8 cellular contexts compared by ENCODE assay signal in genomic region chr9:110049699-110050450, GRCh38.
DNase-seq lines count a peak whose midpoint lies in the region; ATAC-seq and TF ChIP-seq lines count a peak whose summit lies in the region.

No MANE protein-coding gene starts in this region.

- no peak for TF ChIP-seq POLR2A in erythroblast (IDR thresholded peaks at IDR 0.05; ENCODE audit: low read length)

- H3K36me3 ChIP-seq in WERI-Rb-1: no peaks in the 10 kb centered on the region

- ATAC-seq in HG03354 (IDR thresholded peaks at IDR 0.05; ENCODE audit: poor library complexity, severe bottlenecking, unreplicated experiment): peak; percentile 27
- ATAC-seq in naive thymus-derived CD8-positive, alpha-beta T cell: no peak
- ATAC-seq in GM19467 (IDR thresholded peaks at IDR 0.05; ENCODE audit: unreplicated experiment): no peak

- H3K9me3 Mint-ChIP-seq in naive thymus-derived CD8-positive, alpha-beta T cell: no peaks in the 10 kb centered on the region

- no peak overlapping the region for H3K27ac ChIP-seq in WERI-Rb-1

- H3K4me1 Mint-ChIP-seq in naive thymus-derived CD8-positive, alpha-beta T cell: peaks cover 6 to 52% (median 25%) of the 10 kb centered on the region in 4 donors

- H3K4me3 ChIP-seq in GM12875 (ENCODE audit: low read depth, low read length) (peak overlapping the region; percentile 91), WERI-Rb-1 (ENCODE audit: low read depth, low read length) (peak overlapping the region; percentile 80)

- peaks cover 8% of the 10 kb centered on the region for H3K27me3 ChIP-seq in WERI-Rb-1 (ENCODE audit: insufficient read depth, low read depth, severe bottlenecking)

- H3K4me3 Mint-ChIP-seq in naive thymus-derived CD8-positive, alpha-beta T cell: peak overlapping the region; percentile 61 to 96 (median 78)

- H3K36me3 Mint-ChIP-seq in naive thymus-derived CD8-positive, alpha-beta T cell: no peaks in the 10 kb centered on the region

- DNase-seq in WERI-Rb-1 (peak; percentile 33), erythroblast (lab: John Stamatoyannopoulos, UW) (peak; percentile 55 to 56), NCI-H1417 treated with DMSO at 0.1 percent for 48 hours (lab: John Stamatoyannopoulos, UW) (no peak), HuH-7.5 (ENCODE audit: low spot score) (no peak)
- DNase-seq in naive thymus-derived CD8-positive, alpha-beta T cell: no peak

- POLR2A ChIA-PET in naive thymus-derived CD8-positive, alpha-beta T cell (lab: Charles Lee): interaction anchor here (1.4 kb wide), 1 partner anchor 10 kb away, joined by 5 read pairs; no protein-coding TSS in a partner anchor

- peaks cover 6 to 55% (median 36%) of the 10 kb centered on the region in 5 donors for H3K27me3 Mint-ChIP-seq in naive thymus-derived CD8-positive, alpha-beta T cell

- H3K27ac Mint-ChIP-seq in naive thymus-derived CD8-positive, alpha-beta T cell: peak overlapping the region in 1 of 10 donors; percentile 57

- no peaks in the 10 kb centered on the region for H3K9me3 ChIP-seq in WERI-Rb-1 (ENCODE audit: severe bottlenecking)

- no peak for TF ChIP-seq CTCF in GM12875 (IDR thresholded peaks at IDR 0.05; ENCODE audit: borderline replicate concordance, insufficient read depth, low read depth, low read length)
- TF ChIP-seq CTCF in WERI-Rb-1 (IDR thresholded peaks at IDR 0.05; ENCODE audit: low read depth, low read length): no peak

Comparison
In these comparisons a context has a peak if more than half of its experiments do, and no peak if none do; other contexts are left out.
1. DNase-seq: peak in WERI-Rb-1 (single experiment) and erythroblast (2 of 2); none in naive thymus-derived CD8-positive, alpha-beta T cell (0 of 10), NCI-H1417 treated with DMSO at 0.1 percent for 48 hours (single experiment) and HuH-7.5 (single experiment).